11 cellular contexts compared by ENCODE assay signal in the genomic region with DNA sequence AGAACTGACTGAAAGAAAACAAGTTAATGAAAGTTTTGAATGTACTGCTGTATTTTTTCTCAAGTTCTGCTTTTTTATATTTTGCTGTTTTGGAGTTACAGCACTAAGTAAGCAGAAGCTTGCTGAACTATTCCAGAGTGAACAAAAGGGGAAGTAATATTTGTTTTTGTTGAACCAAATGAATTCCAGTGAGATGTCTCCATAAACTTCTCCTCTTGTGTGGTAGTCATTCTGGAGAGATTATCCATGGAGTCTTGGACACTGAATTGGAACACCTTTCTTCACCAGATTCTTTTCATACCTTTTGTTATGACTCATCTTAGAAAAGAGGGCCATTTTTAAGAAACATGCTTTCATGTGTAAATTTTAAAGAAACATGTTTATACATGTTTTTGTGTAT. TPM values are rescaled to one million over a fixed set of nuclear protein-coding genes. Genes with fewer than 3 reads are reported as not detected.
DNase-seq lines count a peak whose midpoint lies in the region; ATAC-seq and TF ChIP-seq lines count a peak whose summit lies in the region.
"Had no signal": no experiment of that assay in that cellular context is flagged by ENCODE, and none has a peak within 500 bp of the region (broad histone marks: within the 10 kb centered on the region; RNA-seq: fewer than 3 reads in every experiment).

No MANE protein-coding gene starts in this region.

- peak; percentile 54 to 64 for ATAC-seq in naive B cell (ENCODE audit: low read depth in 2 of 2)
- ATAC-seq in stimulated activated naive CD8-positive, alpha-beta T cell treated with anti-CD3 and anti-CD28 coated beads, Interleukin-15, Interleukin-2, amounts not matched to agents 100 U/mL and 50 U/mL, for 24 hours = no peak

- intact Hi-C loops in adrenal gland (cut with DNase I) = no loop called here

- H3K27me3 ChIP-seq in adrenal gland = no peaks in the 10 kb centered on the region

- H3K27ac ChIP-seq in adrenal gland = peak overlapping the region in 1 of 5 donors; percentile 6
- H3K27ac ChIP-seq: parathyroid adenoma had no signal

- H3K9me3 Mint-ChIP-seq in chondrocyte (ENCODE audit: low read depth) (no peaks in the 10 kb centered on the region), naive B cell (peaks cover 0 to 2% (median 0%) of the 10 kb centered on the region in 7 donors)

- peak; percentile 74 for DNase-seq in COLO829 (ENCODE audit: low spot score)
- peak; percentile 61 for DNase-seq in NB4 (ENCODE audit: low read depth)
- no peak for DNase-seq in chondrocyte (ENCODE audit: low spot score)
- peak; percentile 40 for DNase-seq in naive B cell
- no peak for DNase-seq in adrenal gland
- DNase-seq in activated T-cell treated with anti-CD3 and anti-CD28 coated beads, Interleukin-2, amount 50 U/mL, for 1 hour = no peak
- no peak for DNase-seq in stimulated activated naive CD8-positive, alpha-beta T cell treated with anti-CD3 and anti-CD28 coated beads, Interleukin-15, Interleukin-2, amounts not matched to agents 100 U/mL and 50 U/mL, for 24 hours
- DNase-seq in iPS-NIHi7 (ENCODE audit: extremely low spot score) = no peak
- DNase-seq: activated CD8-positive, alpha-beta memory T cell treated with anti-CD3 and anti-CD28 coated beads, Interleukin-2, amount 50 U/mL, for 4 hours; stimulated activated naive CD4-positive, alpha-beta T cell treated with Interleukin-2 at 50 U/mL for 16 hours had no signal

- H3K4me3 Mint-ChIP-seq in chondrocyte (ENCODE audit: unreplicated experiment) (no peak overlapping the region), naive B cell (peak overlapping the region; percentile 29 to 81 (median 52))

- no peaks in the 10 kb centered on the region for H3K9me3 ChIP-seq in adrenal gland (replicated peaks in 1 of 3)

- TF ChIP-seq CTCF in NB4 (IDR thresholded peaks at IDR 0.05; ENCODE audit: low read depth, low read length) = no peak
- no peak for TF ChIP-seq CTCF in chondrocyte (IDR thresholded peaks at IDR 0.05)
- TF ChIP-seq CTCF in adrenal gland (IDR thresholded peaks at IDR 0.05) = no peak

- H3K27ac Mint-ChIP-seq in chondrocyte (ENCODE audit: unreplicated experiment) = peak overlapping the region; percentile 5
- H3K27ac Mint-ChIP-seq in naive B cell = peak overlapping the region; percentile 47 to 93 (median 84)

- TF ChIP-seq POLR2A in NB4 (IDR thresholded peaks at IDR 0.05; ENCODE audit: extremely low read depth, insufficient read length) = no peak
- TF ChIP-seq POLR2A in adrenal gland (IDR thresholded peaks at IDR 0.05) = no peak

- H3K36me3 ChIP-seq in adrenal gland (replicated peaks in 1 of 2) = no peaks in the 10 kb centered on the region

- H3K27me3 Mint-ChIP-seq in chondrocyte (ENCODE audit: low read depth) (no peaks in the 10 kb centered on the region), naive B cell (no peaks in the 10 kb centered on the region)

- H3K36me3 Mint-ChIP-seq in chondrocyte (ENCODE audit: low read depth) = no peaks in the 10 kb centered on the region
- H3K36me3 Mint-ChIP-seq in naive B cell = no peaks in the 10 kb centered on the region

- no peaks in the 10 kb centered on the region for H3K4me1 ChIP-seq in adrenal gland (replicated peaks in 1 of 2)
- H3K4me1 ChIP-seq: parathyroid adenoma had no signal

- H3K4me3 ChIP-seq in NB4 (ENCODE audit: low read depth, low read length) (no peak overlapping the region), adrenal gland (no peak overlapping the region)

- H3K4me1 Mint-ChIP-seq in chondrocyte (ENCODE audit: low read depth) (peaks cover 17% of the 10 kb centered on the region), naive B cell (peaks cover 38 to 48% (median 47%) of the 10 kb centered on the region in 3 donors)

RNA-seq across cellular contexts. Expression of a gene that starts 8.8 kb away (rescaled TPM):
- not detected in 3 replicates for total RNA-seq in chondrocyte
- 1 to 10 TPM in 1 of 6 donors, under 1 TPM in 2, not detected in 3; 0.35 to 2.6 (median 0.71) TPM for polyA plus RNA-seq in naive B cell (ENCODE audit: low read depth in 6 of 6)
- total RNA-seq in adrenal gland = not detected
- polyA plus RNA-seq in adrenal gland = not detected

RNA-seq across cellular contexts. Expression of a gene that starts 29.4 kb away (rescaled TPM):
- total RNA-seq in chondrocyte (37.0 to 43.1 TPM (median 42.1 TPM) in 3 replicates), adrenal gland (100 to 1,000 TPM in 2 of 8 donors, 10 to 100 TPM in 6; 53.1 to 136 (median 77.4) TPM)
- polyA plus RNA-seq in naive B cell (ENCODE audit: low read depth in 6 of 6) (100 to 1,000 TPM; 162 to 235 (median 220) TPM), adrenal gland (10 to 100 TPM; 28.6 to 80.8 (median 35.0) TPM)

RNA-seq across cellular contexts. Expression of a gene that starts 31.3 kb away (rescaled TPM):
- total RNA-seq in chondrocyte (52.2 to 61.7 TPM (median 55.9 TPM) in 3 replicates), adrenal gland (10 to 100 TPM; 14.6 to 48.8 (median 27.8) TPM)
- polyA plus RNA-seq in naive B cell (ENCODE audit: low read depth in 6 of 6) (10 to 100 TPM; 59.9 to 80.5 (median 71.2) TPM), adrenal gland (10 to 100 TPM in 1 of 3 donors, 1 to 10 TPM in 2; 4.4 to 39.1 (median 6.1) TPM)

Comparison
In these comparisons a context has a peak if more than half of its experiments do, and no peak if none do; other contexts are left out.
1. DNase-seq: peak in COLO829 (single experiment), NB4 (single experiment) and naive B cell (single experiment); none in chondrocyte (single experiment), adrenal gland (0 of 7), activated T-cell treated with anti-CD3 and anti-CD28 coated beads, Interleukin-2, amount 50 U/mL, for 1 hour (single experiment), stimulated activated naive CD8-positive, alpha-beta T cell treated with anti-CD3 and anti-CD28 coated beads, Interleukin-15, Interleukin-2, amounts not matched to agents 100 U/mL and 50 U/mL, for 24 hours (single experiment) and iPS-NIHi7 (single experiment).